In genomic region chr6:7998103-7998725, GRCh38 we compare ENCODE assay signal across 18 cellular contexts.
DNase-seq lines count a peak whose midpoint lies in the region; ATAC-seq and TF ChIP-seq lines count a peak whose summit lies in the region.
"Had no signal": no experiment of that assay in that cellular context is flagged by ENCODE, and none has a peak within 500 bp of the region (broad histone marks: within the 10 kb centered on the region; RNA-seq: fewer than 3 reads in every experiment).

No MANE protein-coding gene starts in this region.

- ATAC-seq in left cardiac atrium (peak; percentile 29 to 79), right cardiac atrium (no peak), GM19397 (IDR thresholded peaks at IDR 0.05; ENCODE audit: unreplicated experiment) (no peak), HG03432 (IDR thresholded peaks at IDR 0.05; ENCODE audit: unreplicated experiment) (no peak)
- ATAC-seq: Right ventricle myocardium inferior had no signal

- H4K91ac ChIP-seq in mesenchymal stem cell (ENCODE audit: low read length): no peak overlapping the region

- H2BK15ac ChIP-seq in mesenchymal stem cell (ENCODE audit: low read depth, poor library complexity, severe bottlenecking): no peak overlapping the region

- no peak for TF ChIP-seq CTCF in mammary epithelial cell (conservative IDR thresholded peaks at IDR 0.05 in 1 of 2, IDR thresholded peaks at IDR 0.05 in 1 of 2; ENCODE audit: extremely low read depth in 1 of 2, insufficient read depth in 1 of 2, low read depth in 1 of 2, low read length in 2 of 2)
- TF ChIP-seq CTCF in GM13977 (IDR thresholded peaks at IDR 0.05; ENCODE audit: extremely low read depth, insufficient read depth, missing control alignments): no peak
- TF ChIP-seq CTCF in suprapubic skin (IDR thresholded peaks at IDR 0.05): no peak

- H3K79me2 ChIP-seq in mammary epithelial cell (ENCODE audit: insufficient read depth, low read length): no peaks in the 10 kb centered on the region

- H2AFZ ChIP-seq in mammary epithelial cell (ENCODE audit: low read depth, low read length) (no peak overlapping the region), mesenchymal stem cell (ENCODE audit: low read depth, low read length) (no peak overlapping the region)

- BruUV-seq in mammary epithelial cell (replicated peaks; lab: Mats Ljungman, UMichigan): no TSS peak

- H3K9me3 ChIP-seq in right cardiac atrium (ENCODE audit: control insufficient read depth, low read length): no peaks in the 10 kb centered on the region
- no peaks in the 10 kb centered on the region for H3K9me3 ChIP-seq in mammary epithelial cell (replicated peaks; ENCODE audit: insufficient read depth, low read length)
- no peaks in the 10 kb centered on the region for H3K9me3 ChIP-seq in mesenchymal stem cell (ENCODE audit: control insufficient read depth, low read length)
- no peaks in the 10 kb centered on the region for H3K9me3 ChIP-seq in suprapubic skin

- H2BK120ac ChIP-seq in mesenchymal stem cell (ENCODE audit: low read depth, low read length): no peak overlapping the region

- H3K36me3 ChIP-seq in mammary epithelial cell (ENCODE audit: insufficient read depth, low read length): no peaks in the 10 kb centered on the region
- no peaks in the 10 kb centered on the region for H3K36me3 ChIP-seq in mesenchymal stem cell (ENCODE audit: control insufficient read depth in 1 of 2, insufficient read depth in 2 of 2, low read depth in 1 of 2, low read length in 2 of 2)
- no peaks in the 10 kb centered on the region for H3K36me3 ChIP-seq in suprapubic skin

- CTCF ChIA-PET in mammary epithelial cell (lab: Charles Lee; ENCODE audit: low non-redundant PET): no interaction called here

- TF ChIP-seq EP300 in suprapubic skin (IDR thresholded peaks at IDR 0.05): no peak

- H4K8ac ChIP-seq in mesenchymal stem cell (ENCODE audit: low read length): no peak overlapping the region

- dilution Hi-C loops in mammary epithelial cell (cut with HindIII; ENCODE audit: low sequenced_read_pairs): no loop called here

- H3K14ac ChIP-seq in mesenchymal stem cell (ENCODE audit: low read length in 2 of 2): peak overlapping the region in 1 of 2 experiments; percentile 71

- peaks cover 4% of the 10 kb centered on the region for H3K4me1 ChIP-seq in right cardiac atrium (ENCODE audit: control insufficient read depth, insufficient read depth, low read length)
- H3K4me1 ChIP-seq in mammary epithelial cell (ENCODE audit: insufficient read depth, low read length): no peaks in the 10 kb centered on the region
- peaks cover 6% of the 10 kb centered on the region for H3K4me1 ChIP-seq in mesenchymal stem cell (ENCODE audit: control insufficient read depth, insufficient read depth, low read depth, low read length)
- H3K4me1 ChIP-seq in suprapubic skin: peaks cover 3% of the 10 kb centered on the region

- no peak for TF ChIP-seq POLR2A in suprapubic skin (IDR thresholded peaks at IDR 0.05)

- in situ Hi-C loops in mammary epithelial cell (cut with MboI; ENCODE audit: low sequenced_read_pairs in 2 of 2) (loop anchor here (10.0 kb wide), 1 partner anchor 273 kb away; the partner anchor contains the start of gene BMP6 (in 2 of the 2)), GM13977 (cut with MboI; ENCODE audit: low pct_unique_long_range_greater_than_20kb, low sequenced_read_pairs, unreplicated experiment) (loop anchor here (10.0 kb wide), 1 partner anchor 273 kb away; the partner anchor contains the start of gene BMP6)

- H2BK12ac ChIP-seq in mesenchymal stem cell (ENCODE audit: low read length in 2 of 2): no peak overlapping the region

- 85% methylated on average over 7 of the region's 7 CpGs for WGBS in right cardiac atrium
- 100% methylated on average over 5 of the region's 7 CpGs for WGBS in mammary epithelial cell (ENCODE audit: low coverage, missing lambda C conversion rate)
- WGBS in mesenchymal stem cell: 94% methylated on average over 7 of the region's 7 CpGs
- 82% methylated on average over 7 of the region's 7 CpGs for WGBS in suprapubic skin

- H3K9ac ChIP-seq in mammary epithelial cell (ENCODE audit: insufficient read depth, low read length) (no peak overlapping the region), mesenchymal stem cell (ENCODE audit: low read length) (no peak overlapping the region)

- DNase-seq in left cardiac atrium: no peak
- no peak for DNase-seq in right cardiac atrium
- DNase-seq in mammary epithelial cell: peak; percentile 9
- DNase-seq in mesenchymal stem cell: peak; percentile 35
- no peak for DNase-seq in GM13977 (ENCODE audit: low spot score)
- DNase-seq in suprapubic skin (ENCODE audit: low spot score in 2 of 2): no peak
- DNase-seq: activated CD8-positive, alpha-beta memory T cell treated with anti-CD3 and anti-CD28 coated beads, Interleukin-2, amount 50 U/mL, for 4 hours; activated naive CD4-positive, alpha-beta T cell treated with anti-CD3 and anti-CD28 coated beads for 36 hours; COR-L47; effector CD8-positive, alpha-beta T cell; NCI-H1417 treated with DMSO at 0.1 percent for 48 hours; NCI-H2227 treated with DMSO at 0.1 percent for 48 hours; nephron progenitor cell; stimulated activated CD4-positive, alpha-beta T cell treated with anti-CD3 and anti-CD28 coated beads, Interleukin-2, amount 100 ng/mL, for 24 hours had no signal

- H3K4me2 ChIP-seq in mammary epithelial cell (ENCODE audit: insufficient read depth, low read depth, low read length): no peak overlapping the region
- H3K4me2 ChIP-seq in mesenchymal stem cell (ENCODE audit: low read length, poor library complexity, severe bottlenecking): no peak overlapping the region

- no peak overlapping the region for H3K4ac ChIP-seq in mesenchymal stem cell (ENCODE audit: low read depth in 1 of 2, low read length in 2 of 2)

- H2AK5ac ChIP-seq in mesenchymal stem cell (ENCODE audit: low read length, severe bottlenecking): no peak overlapping the region

- no peaks in the 10 kb centered on the region for H3K79me1 ChIP-seq in mesenchymal stem cell (replicated peaks; ENCODE audit: low read length, poor library complexity, severe bottlenecking)

- H3K18ac ChIP-seq in mesenchymal stem cell (ENCODE audit: low read depth in 1 of 2, low read length in 2 of 2): no peak overlapping the region

- intact Hi-C loops in left cardiac atrium (cut with DNase I): no loop called here
- intact Hi-C loops in right cardiac atrium (cut with DNase I): loop anchor here in 2 of 4 donors (5.0 kb wide), 2 partner anchors 271 to 276 kb away; partner anchors contain the start of gene BMP6 (in 1 of the 2)
- intact Hi-C loops in mammary epithelial cell (cut with micrococcal nuclease): no loop called here

- no peaks in the 10 kb centered on the region for H3K27me3 ChIP-seq in right cardiac atrium (ENCODE audit: control insufficient read depth, insufficient read depth)
- no peaks in the 10 kb centered on the region for H3K27me3 ChIP-seq in mammary epithelial cell (ENCODE audit: insufficient read depth, low read length)
- H3K27me3 ChIP-seq in mesenchymal stem cell (ENCODE audit: control insufficient read depth in 1 of 2, insufficient read depth in 1 of 2, low read length in 2 of 2): no peaks in the 10 kb centered on the region
- no peaks in the 10 kb centered on the region for H3K27me3 ChIP-seq in suprapubic skin

- no peak overlapping the region for H3K4me3 ChIP-seq in right cardiac atrium (ENCODE audit: low read length)
- no peak overlapping the region for H3K4me3 ChIP-seq in mammary epithelial cell (replicated peaks in 1 of 3; ENCODE audit: insufficient read depth in 1 of 3, low read depth in 2 of 3, low read length in 3 of 3)
- H3K4me3 ChIP-seq in mesenchymal stem cell (ENCODE audit: insufficient read depth in 1 of 2, low read depth in 1 of 2, low read length in 2 of 2): no peak overlapping the region
- no peak overlapping the region for H3K4me3 ChIP-seq in suprapubic skin
- H3K4me3 ChIP-seq: lung had no signal

- no peak overlapping the region for H2BK5ac ChIP-seq in mesenchymal stem cell (ENCODE audit: low read depth, low read length, poor library complexity, severe bottlenecking)

- no peak overlapping the region for H3K27ac ChIP-seq in right cardiac atrium (ENCODE audit: low read length)
- no peak overlapping the region for H3K27ac ChIP-seq in mammary epithelial cell (ENCODE audit: insufficient read depth, low read depth, low read length)
- H3K27ac ChIP-seq in mesenchymal stem cell (ENCODE audit: low read length, poor library complexity, severe bottlenecking): no peak overlapping the region
- H3K27ac ChIP-seq in suprapubic skin: no peak overlapping the region

- no peak overlapping the region for H3K23ac ChIP-seq in mesenchymal stem cell (ENCODE audit: low read length in 2 of 2)

- H4K20me1 ChIP-seq in mammary epithelial cell (ENCODE audit: insufficient read depth, low read length): no peaks in the 10 kb centered on the region

Comparison
In these comparisons a context has a peak if more than half of its experiments do, and no peak if none do; other contexts are left out.
1. ATAC-seq: peak in left cardiac atrium (2 of 2); none in right cardiac atrium (0 of 2), GM19397 (single experiment) and HG03432 (single experiment).
2. DNase-seq: peak in mammary epithelial cell (single experiment) and mesenchymal stem cell (single experiment); none in left cardiac atrium (single experiment), right cardiac atrium (0 of 3), GM13977 (single experiment) and suprapubic skin (0 of 2).